Comparison of ENCODE assay signal across 22 cellular contexts in the genomic region with DNA sequence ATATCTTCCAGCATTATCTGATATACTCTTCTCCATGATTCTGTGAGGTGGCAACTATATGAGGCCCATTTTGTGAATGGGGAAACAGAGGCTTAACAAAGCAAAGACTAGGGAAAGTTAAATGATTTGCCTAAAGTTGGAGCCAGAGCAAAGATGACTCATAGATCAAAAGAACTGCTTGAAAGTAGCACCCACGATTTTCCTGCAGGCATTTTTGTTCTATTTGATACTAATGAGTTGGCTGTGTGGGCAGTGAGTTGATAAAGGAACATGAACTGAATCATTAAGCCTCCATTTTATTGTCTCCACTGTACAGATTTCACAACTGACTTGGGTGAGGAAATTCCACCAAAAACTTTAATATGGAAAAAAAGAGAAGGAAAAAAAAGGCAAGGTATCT.
DNase-seq lines count a peak whose midpoint lies in the region; TF ChIP-seq lines count a peak whose summit lies in the region.
"Had no signal": no experiment of that assay in that cellular context is flagged by ENCODE, and none has a peak within 500 bp of the region (broad histone marks: within the 10 kb centered on the region; RNA-seq: fewer than 3 reads in every experiment).

No MANE protein-coding gene starts in this region.

- H3K4me3 ChIP-seq in coronary artery, result no peak overlapping the region
- H3K4me3 ChIP-seq: ascending aorta, vagina had no signal

- TF ChIP-seq CTCF in coronary artery (IDR thresholded peaks at IDR 0.05), result no peak

- DNase-seq in Daoy (ENCODE audit: low read depth), result peak; percentile 5
- DNase-seq in RKO (ENCODE audit: low spot score), result peak; percentile 4
- peak in 16 of 61 donors; percentile 3 to 88 (median 20) for DNase-seq in caudate nucleus (lab: John Stamatoyannopoulos, UW)
- DNase-seq in kidney tubule cell (ENCODE audit: low spot score), result peak; percentile 64
- no peak for DNase-seq in GOT3 (lab: John Stamatoyannopoulos, UW)
- no peak for DNase-seq in SKM-1 (lab: John Stamatoyannopoulos, UW; ENCODE audit: unreplicated experiment)
- no peak for DNase-seq in coronary artery (ENCODE audit: low spot score)
- no peak for DNase-seq in T-helper 2 cell
- DNase-seq: ACHN; activated B cell treated with CpG ODN at 0.5 μM for 24 hours; activated CD4-positive, alpha-beta memory T cell treated with anti-CD3 and anti-CD28 coated beads, Interleukin-2, amount 10 ng/mL, durations not matched to agents 7 days and 5 days; activated naive CD4-positive, alpha-beta T cell treated with anti-CD3 and anti-CD28 coated beads, Interleukin-2, amount 10 ng/mL, durations not matched to agents 7 days and 5 days; activated T-cell treated with anti-CD3 and anti-CD28 coated beads, Interleukin-2, amount 50 U/mL, for 1 hour; CD4-positive, CD25-positive, alpha-beta regulatory T cell; DMS153; Kasumi-1; NCI-H1436; NCI-H2171 treated with DMSO at 0.1 percent for 48 hours; NCI-H748 treated with DMSO at 0.1 percent for 48 hours; substantia nigra had no signal

- peak overlapping the region; percentile 6 for H3K27ac ChIP-seq in caudate nucleus (ENCODE audit: low read depth, low read length)
- no peak overlapping the region for H3K27ac ChIP-seq in coronary artery
- H3K27ac ChIP-seq: ascending aorta, vagina had no signal

Comparison
In these comparisons a context has a peak if more than half of its experiments do, and no peak if none do; other contexts are left out.
1. DNase-seq: peak in Daoy (single experiment), RKO (single experiment) and kidney tubule cell (single experiment); none in GOT3 (single experiment), SKM-1 (single experiment), coronary artery (single experiment) and T-helper 2 cell (0 of 5).